In genomic region chr11:469684-470667, GRCh38 we compare ENCODE assay signal across 2 cellular contexts.
TF ChIP-seq lines count a peak whose summit lies in the region.

No MANE protein-coding gene starts in this region.

TF ChIP-seq in IMR-90, 13 proteins besides CTCF, POLR2A, EP300 and RAD21:
- TF ChIP-seq FOS (IDR thresholded peaks at IDR 0.05; ENCODE audit: low read depth, low read length) (no peak), SMC3 (IDR thresholded peaks at IDR 0.05; ENCODE audit: low read depth, low read length) (0 out of 2 replicates have a peak, but pooled peaks have one; percentile 25), NFE2L2 (IDR thresholded peaks at IDR 0.05; ENCODE audit: low read depth, low read length) (no peak), USF2 (IDR thresholded peaks at IDR 0.05; ENCODE audit: low read depth, low read length) (peak; percentile 89), RCOR1 (IDR thresholded peaks at IDR 0.05; ENCODE audit: insufficient replicate concordance, low read length) (no peak), RFX5 (IDR thresholded peaks at IDR 0.05; ENCODE audit: low read depth, low read length) (no peak), BHLHE40 (IDR thresholded peaks at IDR 0.05; ENCODE audit: low read depth, low read length) (peak; percentile 98), MAZ (IDR thresholded peaks at IDR 0.05; ENCODE audit: borderline replicate concordance, low read depth, low read length) (peak; percentile 76; the same call in 1 of the 2 replicates), CHD1 (IDR thresholded peaks at IDR 0.05; ENCODE audit: low read depth, low read length) (no peak), CEBPB (IDR thresholded peaks at IDR 0.05; ENCODE audit: low read depth, low read length) (peak; percentile 8; the same call in 1 of the 2 replicates), MXI1 (IDR thresholded peaks at IDR 0.05; ENCODE audit: borderline replicate concordance, low read depth, low read length) (no peak), MAFK (IDR thresholded peaks at IDR 0.05; ENCODE audit: low read depth, low read length) (peak; percentile 25; the same call in 1 of the 2 replicates)
- TF ChIP-seq, protein P1, sequence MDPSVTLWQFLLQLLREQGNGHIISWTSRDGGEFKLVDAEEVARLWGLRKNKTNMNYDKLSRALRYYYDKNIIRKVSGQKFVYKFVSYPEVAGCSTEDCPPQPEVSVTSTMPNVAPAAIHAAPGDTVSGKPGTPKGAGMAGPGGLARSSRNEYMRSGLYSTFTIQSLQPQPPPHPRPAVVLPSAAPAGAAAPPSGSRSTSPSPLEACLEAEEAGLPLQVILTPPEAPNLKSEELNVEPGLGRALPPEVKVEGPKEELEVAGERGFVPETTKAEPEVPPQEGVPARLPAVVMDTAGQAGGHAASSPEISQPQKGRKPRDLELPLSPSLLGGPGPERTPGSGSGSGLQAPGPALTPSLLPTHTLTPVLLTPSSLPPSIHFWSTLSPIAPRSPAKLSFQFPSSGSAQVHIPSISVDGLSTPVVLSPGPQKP (IDR thresholded peaks at IDR 0.05; ENCODE audit: borderline replicate concordance, low read depth, low read length): no peak

TF ChIP-seq in HepG2, 621 proteins besides CTCF, POLR2A, EP300 and RAD21 (continues in another document):
- TF ChIP-seq ZNF207 (IDR thresholded peaks at IDR 0.05; ENCODE audit: borderline replicate concordance): no peak
- peak; percentile 35; the same call in 1 of the 2 replicates for TF ChIP-seq ZNF598 (CRISPR knock-in tag; IDR thresholded peaks at IDR 0.05; ENCODE audit: borderline replicate concordance)
- TF ChIP-seq, protein P2, sequence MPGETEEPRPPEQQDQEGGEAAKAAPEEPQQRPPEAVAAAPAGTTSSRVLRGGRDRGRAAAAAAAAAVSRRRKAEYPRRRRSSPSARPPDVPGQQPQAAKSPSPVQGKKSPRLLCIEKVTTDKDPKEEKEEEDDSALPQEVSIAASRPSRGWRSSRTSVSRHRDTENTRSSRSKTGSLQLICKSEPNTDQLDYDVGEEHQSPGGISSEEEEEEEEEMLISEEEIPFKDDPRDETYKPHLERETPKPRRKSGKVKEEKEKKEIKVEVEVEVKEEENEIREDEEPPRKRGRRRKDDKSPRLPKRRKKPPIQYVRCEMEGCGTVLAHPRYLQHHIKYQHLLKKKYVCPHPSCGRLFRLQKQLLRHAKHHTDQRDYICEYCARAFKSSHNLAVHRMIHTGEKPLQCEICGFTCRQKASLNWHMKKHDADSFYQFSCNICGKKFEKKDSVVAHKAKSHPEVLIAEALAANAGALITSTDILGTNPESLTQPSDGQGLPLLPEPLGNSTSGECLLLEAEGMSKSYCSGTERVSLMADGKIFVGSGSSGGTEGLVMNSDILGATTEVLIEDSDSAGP (CRISPR knock-in tag; IDR thresholded peaks at IDR 0.05; ENCODE audit: borderline replicate concordance): peak; percentile 45; the same call in 1 of the 2 replicates
- 0 out of 2 replicates have a peak, but pooled peaks have one; percentile 9 for TF ChIP-seq HNF4G (IDR thresholded peaks at IDR 0.05; ENCODE audit: borderline replicate concordance, low read depth, low read length)
- no peak for TF ChIP-seq HNF4G (CRISPR knock-in tag; IDR thresholded peaks at IDR 0.05; ENCODE audit: borderline replicate concordance, low read depth)
- 0 out of 2 replicates have a peak, but pooled peaks have one; percentile 38 for TF ChIP-seq XBP1 (CRISPR knock-in tag; IDR thresholded peaks at IDR 0.05)
- 0 out of 2 replicates have a peak, but pooled peaks have one; percentile 69 for TF ChIP-seq SIN3A (IDR thresholded peaks at IDR 0.05; ENCODE audit: borderline replicate concordance, low read depth, low read length)
- no peak for TF ChIP-seq HES4 (CRISPR knock-in tag; IDR thresholded peaks at IDR 0.05; ENCODE audit: borderline replicate concordance)
- TF ChIP-seq, protein P3, sequence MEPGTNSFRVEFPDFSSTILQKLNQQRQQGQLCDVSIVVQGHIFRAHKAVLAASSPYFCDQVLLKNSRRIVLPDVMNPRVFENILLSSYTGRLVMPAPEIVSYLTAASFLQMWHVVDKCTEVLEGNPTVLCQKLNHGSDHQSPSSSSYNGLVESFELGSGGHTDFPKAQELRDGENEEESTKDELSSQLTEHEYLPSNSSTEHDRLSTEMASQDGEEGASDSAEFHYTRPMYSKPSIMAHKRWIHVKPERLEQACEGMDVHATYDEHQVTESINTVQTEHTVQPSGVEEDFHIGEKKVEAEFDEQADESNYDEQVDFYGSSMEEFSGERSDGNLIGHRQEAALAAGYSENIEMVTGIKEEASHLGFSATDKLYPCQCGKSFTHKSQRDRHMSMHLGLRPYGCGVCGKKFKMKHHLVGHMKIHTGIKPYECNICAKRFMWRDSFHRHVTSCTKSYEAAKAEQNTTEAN (CRISPR knock-in tag; conservative IDR thresholded peaks at IDR 0.05): peak; percentile 70; the same call in 1 of the 2 replicates
- no peak for TF ChIP-seq FLYWCH1 (CRISPR knock-in tag; IDR thresholded peaks at IDR 0.05)
- no peak for TF ChIP-seq ZNF354B (CRISPR knock-in tag; IDR thresholded peaks at IDR 0.05)
- TF ChIP-seq SMYD3 (CRISPR knock-in tag; IDR thresholded peaks at IDR 0.05): no peak
- no peak for TF ChIP-seq ZNF160 (CRISPR knock-in tag; IDR thresholded peaks at IDR 0.05)
- no peak for TF ChIP-seq HNF1A (IDR thresholded peaks at IDR 0.05; ENCODE audit: low read depth)
- peak; percentile 34; the same call in 1 of the 2 replicates for TF ChIP-seq HNF1A (CRISPR knock-in tag; IDR thresholded peaks at IDR 0.05; ENCODE audit: borderline replicate concordance)
- peak; percentile 35; the same call in 1 of the 2 replicates for TF ChIP-seq ZNF543 (CRISPR knock-in tag; IDR thresholded peaks at IDR 0.05)
- TF ChIP-seq ZNF101 (CRISPR knock-in tag; IDR thresholded peaks at IDR 0.05; ENCODE audit: borderline replicate concordance, low read depth): no peak
- no peak for TF ChIP-seq ZNF672 (CRISPR knock-in tag; IDR thresholded peaks at IDR 0.05)
- TF ChIP-seq TEAD3 (CRISPR knock-in tag; optimal IDR thresholded peaks at IDR 0.05; ENCODE audit: borderline replicate concordance): peak; percentile 66
- TF ChIP-seq ZNF558 (CRISPR knock-in tag; IDR thresholded peaks at IDR 0.05; ENCODE audit: borderline replicate concordance): no peak
- peak; percentile 68 for TF ChIP-seq HDAC1 (CRISPR knock-in tag; IDR thresholded peaks at IDR 0.05)
- peak; percentile 30; the same call in 1 of the 2 replicates for TF ChIP-seq BCL6 (CRISPR knock-in tag; IDR thresholded peaks at IDR 0.05)
- TF ChIP-seq ZBTB25 (CRISPR knock-in tag; IDR thresholded peaks at IDR 0.05): peak; percentile 69; the same call in 1 of the 2 replicates
- TF ChIP-seq ZNF747 (CRISPR knock-in tag; IDR thresholded peaks at IDR 0.05; ENCODE audit: borderline replicate concordance): no peak
- TF ChIP-seq ZFX (CRISPR knock-in tag; IDR thresholded peaks at IDR 0.05; ENCODE audit: low read depth): peak; percentile 69
- TF ChIP-seq NFATC3 (CRISPR knock-in tag; IDR thresholded peaks at IDR 0.05): no peak
- TF ChIP-seq SOX13 (IDR thresholded peaks at IDR 0.05): no peak
- TF ChIP-seq SOX13 (CRISPR knock-in tag; conservative IDR thresholded peaks at IDR 0.05 in 1 of 2, IDR thresholded peaks at IDR 0.05 in 1 of 2): peak in 1 of 2 experiments; percentile 36; a peak in 1 of 4 replicates
- TF ChIP-seq, protein P4, sequence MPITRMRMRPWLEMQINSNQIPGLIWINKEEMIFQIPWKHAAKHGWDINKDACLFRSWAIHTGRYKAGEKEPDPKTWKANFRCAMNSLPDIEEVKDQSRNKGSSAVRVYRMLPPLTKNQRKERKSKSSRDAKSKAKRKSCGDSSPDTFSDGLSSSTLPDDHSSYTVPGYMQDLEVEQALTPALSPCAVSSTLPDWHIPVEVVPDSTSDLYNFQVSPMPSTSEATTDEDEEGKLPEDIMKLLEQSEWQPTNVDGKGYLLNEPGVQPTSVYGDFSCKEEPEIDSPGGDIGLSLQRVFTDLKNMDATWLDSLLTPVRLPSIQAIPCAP (CRISPR knock-in tag; IDR thresholded peaks at IDR 0.05; ENCODE audit: low read depth): 0 out of 2 replicates have a peak, but pooled peaks have one; percentile 9
- no peak for TF ChIP-seq DNMT1 (CRISPR knock-in tag; IDR thresholded peaks at IDR 0.05)
- TF ChIP-seq ZSCAN21 (CRISPR knock-in tag; IDR thresholded peaks at IDR 0.05; ENCODE audit: borderline replicate concordance): no peak
- TF ChIP-seq ATF4 (CRISPR knock-in tag; IDR thresholded peaks at IDR 0.05): no peak
- TF ChIP-seq ZNF30 (CRISPR knock-in tag; IDR thresholded peaks at IDR 0.05): no peak
- TF ChIP-seq FOXJ3 (CRISPR knock-in tag; IDR thresholded peaks at IDR 0.05; ENCODE audit: borderline replicate concordance): peak; percentile 68; the same call in 1 of the 2 replicates
- TF ChIP-seq TFDP2 (CRISPR knock-in tag; IDR thresholded peaks at IDR 0.05): peak; percentile 36; the same call in 1 of the 2 replicates
- no peak for TF ChIP-seq SKI (IDR thresholded peaks at IDR 0.05; ENCODE audit: partially characterized antibody)
- 0 out of 2 replicates have a peak, but pooled peaks have one; percentile 53 for TF ChIP-seq HOXA5 (CRISPR knock-in tag; IDR thresholded peaks at IDR 0.05)
- no peak for TF ChIP-seq ZSCAN12 (CRISPR knock-in tag; IDR thresholded peaks at IDR 0.05)
- no peak for TF ChIP-seq PPARG (CRISPR knock-in tag; conservative IDR thresholded peaks at IDR 0.05)
- TF ChIP-seq, protein P5, sequence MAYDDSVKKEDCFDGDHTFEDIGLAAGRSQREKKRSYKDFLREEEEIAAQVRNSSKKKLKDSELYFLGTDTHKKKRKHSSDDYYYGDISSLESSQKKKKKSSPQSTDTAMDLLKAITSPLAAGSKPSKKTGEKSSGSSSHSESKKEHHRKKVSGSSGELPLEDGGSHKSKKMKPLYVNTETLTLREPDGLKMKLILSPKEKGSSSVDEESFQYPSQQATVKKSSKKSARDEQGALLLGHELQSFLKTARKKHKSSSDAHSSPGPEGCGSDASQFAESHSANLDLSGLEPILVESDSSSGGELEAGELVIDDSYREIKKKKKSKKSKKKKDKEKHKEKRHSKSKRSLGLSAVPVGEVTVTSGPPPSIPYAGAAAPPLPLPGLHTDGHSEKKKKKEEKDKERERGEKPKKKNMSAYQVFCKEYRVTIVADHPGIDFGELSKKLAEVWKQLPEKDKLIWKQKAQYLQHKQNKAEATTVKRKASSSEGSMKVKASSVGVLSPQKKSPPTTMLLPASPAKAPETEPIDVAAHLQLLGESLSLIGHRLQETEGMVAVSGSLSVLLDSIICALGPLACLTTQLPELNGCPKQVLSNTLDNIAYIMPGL (CRISPR knock-in tag; IDR thresholded peaks at IDR 0.05; ENCODE audit: borderline replicate concordance in 1 of 2, low read depth in 1 of 2): peak in 1 of 2 experiments; percentile 56; a peak in 2 of 4 replicates
- TF ChIP-seq ARNTL (CRISPR knock-in tag; IDR thresholded peaks at IDR 0.05): 0 out of 2 replicates have a peak, but pooled peaks have one; percentile 23
- no peak for TF ChIP-seq HDAC6 (IDR thresholded peaks at IDR 0.05; ENCODE audit: low read depth, low read length)
